In genomic region chr13:41465215-41465907, GRCh38 we compare ENCODE assay signal across 8 cellular contexts. TPM values are rescaled to one million over a fixed set of nuclear protein-coding genes. Genes with fewer than 3 reads are reported as not detected.
DNase-seq lines count a peak whose midpoint lies in the region; ATAC-seq and TF ChIP-seq lines count a peak whose summit lies in the region.

No MANE protein-coding gene starts in this region.

- ATAC-seq in HG02571 (IDR thresholded peaks at IDR 0.05; ENCODE audit: unreplicated experiment), result peak; percentile 89

- no peak for TF ChIP-seq CTCF in fibroblast of villous mesenchyme (IDR thresholded peaks at IDR 0.05; ENCODE audit: insufficient read depth, low read depth, low read length)

- TF ChIP-seq POLR2A in GM10847 (IDR thresholded peaks at IDR 0.05; ENCODE audit: extremely low read depth, insufficient read length), result peak; percentile 33

- H3K4me3 ChIP-seq in fibroblast of villous mesenchyme (ENCODE audit: low read depth, low read length), result no peak overlapping the region

- DNase-seq in NK-92 (lab: John Stamatoyannopoulos, UW; ENCODE audit: unreplicated experiment) (peak; percentile 43), activated T-cell treated with anti-CD3 and anti-CD28 coated beads for 48 hours (ENCODE audit: low read depth) (peak; percentile 82), fibroblast of villous mesenchyme (ENCODE audit: low read depth) (peak; percentile 65), DMS 273 (lab: John Stamatoyannopoulos, UW; ENCODE audit: unreplicated experiment) (no peak), DMS79 (lab: John Stamatoyannopoulos, UW) (no peak)
- peak; percentile 92 for DNase-seq in stimulated activated CD4-positive, alpha-beta T cell treated with anti-CD3 and anti-CD28 coated beads, Interleukin-15, amount 100 ng/mL, for 24 hours

RNA-seq across cellular contexts. Expression of gene RGCC, which starts 8.0 kb away (rescaled TPM):
- 89.2 and 101 TPM in 2 replicates for total RNA-seq in fibroblast of villous mesenchyme

Comparison
In these comparisons a context has a peak if more than half of its experiments do, and no peak if none do; other contexts are left out.
1. DNase-seq: peak in NK-92 (single experiment), activated T-cell treated with anti-CD3 and anti-CD28 coated beads for 48 hours (single experiment), fibroblast of villous mesenchyme (single experiment) and stimulated activated CD4-positive, alpha-beta T cell treated with anti-CD3 and anti-CD28 coated beads, Interleukin-15, amount 100 ng/mL, for 24 hours (single experiment); none in DMS 273 (single experiment) and DMS79 (single experiment).